In the genomic region with DNA sequence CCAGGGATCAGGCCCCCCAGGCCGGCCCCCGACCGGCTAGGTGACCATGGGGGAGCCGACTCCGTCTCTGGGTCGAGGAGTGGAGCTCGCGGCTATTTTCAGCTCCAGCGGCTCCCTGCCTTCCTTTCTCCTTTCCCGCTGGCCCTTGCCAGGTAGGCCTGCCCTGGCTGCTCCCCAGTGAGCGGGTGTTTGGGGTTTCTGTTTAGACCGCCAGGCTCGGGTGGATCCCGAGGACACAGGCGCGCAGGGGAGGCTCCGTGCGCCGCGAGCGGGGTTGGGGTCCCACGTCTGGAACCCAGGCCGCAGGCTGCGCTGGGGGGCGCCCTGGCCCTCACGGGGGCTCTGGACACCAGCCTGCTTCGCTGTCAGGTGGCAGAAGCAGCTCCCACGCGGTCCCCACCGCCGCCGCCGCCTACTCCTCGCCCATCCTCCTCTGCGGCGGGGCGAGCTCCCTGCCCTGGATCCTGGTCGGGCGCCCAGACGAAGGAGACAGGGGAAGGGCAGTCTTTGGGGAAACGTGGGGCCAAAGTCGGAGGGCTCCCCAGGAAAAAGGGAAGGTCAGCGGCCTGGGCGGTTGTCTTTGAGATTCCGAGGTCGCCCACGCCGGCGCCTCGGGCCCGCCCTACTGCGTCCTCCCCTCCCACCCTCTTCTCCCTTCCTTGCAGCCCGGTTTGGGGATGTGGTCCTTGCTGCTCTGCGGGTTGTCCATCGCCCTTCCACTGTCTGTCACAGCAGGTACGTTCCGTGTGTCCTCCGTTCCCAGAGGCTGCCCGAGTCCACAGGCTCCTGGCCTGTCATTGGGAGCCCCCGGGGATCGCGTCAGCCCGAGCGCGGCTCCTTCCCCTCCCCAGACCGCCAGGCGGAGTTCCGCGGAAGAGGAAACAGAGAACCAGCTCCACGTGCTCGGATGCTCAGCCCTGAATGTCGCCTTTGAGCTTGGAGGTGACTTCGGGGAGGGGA, we compare ENCODE assay signal across 8 cellular contexts. TPM values are rescaled to one million over a fixed set of nuclear protein-coding genes. Genes with fewer than 3 reads are reported as not detected.
DNase-seq lines count a peak whose midpoint lies in the region; ATAC-seq, FAIRE-seq and TF ChIP-seq lines count a peak whose summit lies in the region.

No MANE protein-coding gene starts in this region.

- no peaks in the 10 kb centered on the region for H3K36me3 ChIP-seq in K562 (ENCODE audit: control insufficient read depth, insufficient read depth, low read length)
- no peaks in the 10 kb centered on the region for H3K36me3 ChIP-seq in keratinocyte (ENCODE audit: control insufficient read depth in 2 of 2, extremely low read depth in 1 of 2, insufficient read depth in 2 of 2, low read length in 2 of 2)
- no peaks in the 10 kb centered on the region for H3K36me3 ChIP-seq in smooth muscle cell (ENCODE audit: low read depth)

- no peaks in the 10 kb centered on the region for H3F3A ChIP-seq in smooth muscle cell (ENCODE audit: low read depth)

- H4K20me1 ChIP-seq in K562 (replicated peaks; ENCODE audit: control insufficient read depth, insufficient read depth, low read length), result no peaks in the 10 kb centered on the region
- H4K20me1 ChIP-seq in keratinocyte (ENCODE audit: control insufficient read depth, extremely low read depth, insufficient read depth, low read length), result no peaks in the 10 kb centered on the region
- H4K20me1 ChIP-seq in smooth muscle cell (ENCODE audit: low read depth), result no peaks in the 10 kb centered on the region

- H3K79me2 ChIP-seq in K562 (ENCODE audit: control insufficient read depth, insufficient read depth, low read length) (no peaks in the 10 kb centered on the region), keratinocyte (ENCODE audit: control insufficient read depth, insufficient read depth, low read length) (no peaks in the 10 kb centered on the region), smooth muscle cell (ENCODE audit: low read depth) (no peaks in the 10 kb centered on the region)

- peak; percentile 78 for DNase-seq in AG08396 (ENCODE audit: low spot score)
- peak in 4 of 5 donors; percentile 10 to 26 (median 18) for DNase-seq in T-helper 1 cell
- no peak for DNase-seq in K562 (ENCODE audit: extremely low read depth in 1 of 4, low spot score in 3 of 4)
- DNase-seq in keratinocyte (ENCODE audit: low read depth, low spot score), result no peak
- DNase-seq in smooth muscle cell (lab: John Stamatoyannopoulos, UW; ENCODE audit: unreplicated experiment), result no peak
- DNase-seq in RKO (ENCODE audit: low spot score), result no peak

- H3K27me3 ChIP-seq in K562 (ENCODE audit: control insufficient read depth in 2 of 2, insufficient read depth in 2 of 2, low read length in 2 of 2), result no peaks in the 10 kb centered on the region
- H3K27me3 ChIP-seq in keratinocyte (ENCODE audit: control insufficient read depth, extremely low read depth, insufficient read depth, low read length), result no peaks in the 10 kb centered on the region
- H3K27me3 ChIP-seq in smooth muscle cell (ENCODE audit: low read depth), result no peaks in the 10 kb centered on the region

- H3K4me1 ChIP-seq in K562 (replicated peaks in 1 of 2; ENCODE audit: control insufficient read depth in 2 of 2, insufficient read depth in 2 of 2, low read length in 2 of 2) (peaks cover 0 to 3% of the 10 kb centered on the region in 2 experiments; a peak in 1 of 5 replicates), keratinocyte (ENCODE audit: control insufficient read depth, extremely low read depth, insufficient read depth, low read length) (peaks cover 15% of the 10 kb centered on the region), smooth muscle cell (ENCODE audit: low read depth) (no peaks in the 10 kb centered on the region)

- H3K9ac ChIP-seq in K562 (ENCODE audit: insufficient read depth in 1 of 2, low read depth in 2 of 2, low read length in 2 of 2), result no peak overlapping the region
- peak overlapping the region; percentile 41 for H3K9ac ChIP-seq in keratinocyte (ENCODE audit: control insufficient read depth, extremely low read depth, insufficient read depth, low read length)
- peak overlapping the region; percentile 26 for H3K9ac ChIP-seq in smooth muscle cell (ENCODE audit: low read depth)

- H3K9me1 ChIP-seq in K562 (ENCODE audit: control insufficient read depth, insufficient read depth, low read length) (no peaks in the 10 kb centered on the region), keratinocyte (ENCODE audit: control insufficient read depth, extremely low read depth, insufficient read depth, low read length) (no peaks in the 10 kb centered on the region)

- no peak for TF ChIP-seq POLR2A in K562 (conservative IDR thresholded peaks at IDR 0.05)

- intact Hi-C loops in K562 (cut with micrococcal nuclease), result loop anchor here (5.0 kb wide), 1 partner anchor 55 kb away; no protein-coding TSS in a partner anchor

- TF ChIP-seq EP300 in K562 (IDR thresholded peaks at IDR 0.05; ENCODE audit: low read length), result no peak

- dilution Hi-C loops in keratinocyte (cut with MboI; ENCODE audit: extremely low pct_ligation_motif_present, low sequenced_read_pairs), result no loop called here

- H3K4me2 ChIP-seq in K562 (ENCODE audit: insufficient read depth, low read length) (no peak overlapping the region), keratinocyte (ENCODE audit: control insufficient read depth, extremely low read depth, insufficient read depth, low read depth, low read length) (peak overlapping the region; percentile 77), smooth muscle cell (peak overlapping the region; percentile 79)

- TF ChIP-seq CTCF in K562 (IDR thresholded peaks at IDR 0.05 in 2 of 3, conservative IDR thresholded peaks at IDR 0.05 in 1 of 3; ENCODE audit: insufficient read depth in 2 of 3, low read depth in 1 of 3, low read length in 3 of 3) (no peak), keratinocyte (optimal IDR thresholded peaks at IDR 0.05 in 1 of 3, IDR thresholded peaks at IDR 0.05 in 1 of 3, conservative IDR thresholded peaks at IDR 0.05 in 1 of 3; ENCODE audit: extremely low read depth in 1 of 3, insufficient read depth in 2 of 3, low read length in 3 of 3) (peak; percentile 23 to 28 (median 25)), smooth muscle cell (IDR thresholded peaks at IDR 0.05; ENCODE audit: borderline replicate concordance, insufficient read depth, poor library complexity, severe bottlenecking) (peak; percentile 15)

- no peak overlapping the region for H3K4me3 ChIP-seq in K562
- H3K4me3 ChIP-seq in keratinocyte (ENCODE audit: control insufficient read depth in 2 of 3, extremely low read depth in 1 of 3, insufficient read depth in 2 of 3, low read depth in 1 of 3, low read length in 3 of 3), result peak overlapping the region; percentile 25 to 60 (median 45)
- peak overlapping the region; percentile 40 for H3K4me3 ChIP-seq in smooth muscle cell

- FAIRE-seq in K562 (lab: Jason Lieb, UNC) (no peak), keratinocyte (lab: Jason Lieb, UNC) (peak; percentile 26)

- POLR2A ChIA-PET in K562 (lab: Yijun Ruan, JAX), result interaction anchor here (0.6 kb wide), 1 partner anchor 166 kb away, joined by 3 read pairs; no protein-coding TSS in a partner anchor

- 59% methylated on average over 46 of the region's 73 CpGs for WGBS in K562 (ENCODE audit: insufficient coverage, low coverage, missing lambda C conversion rate)
- WGBS in smooth muscle cell (ENCODE audit: low lambda C conversion rate), result 75% methylated on average over 62 of the region's 73 CpGs

- BruUV-seq in K562 (replicated peaks; lab: Mats Ljungman, UMichigan), result no TSS peak

- TF ChIP-seq RAD21 in K562 (CRISPR knock-in tag; conservative IDR thresholded peaks at IDR 0.05 in 1 of 2, IDR thresholded peaks at IDR 0.05 in 1 of 2), result no peak

- no peak overlapping the region for H3K27ac ChIP-seq in K562 (ENCODE audit: extremely low read depth, low read depth, low read length)
- H3K27ac ChIP-seq in keratinocyte (ENCODE audit: control insufficient read depth, insufficient read depth, low read length), result peak overlapping the region; percentile 21
- no peak overlapping the region for H3K27ac ChIP-seq in smooth muscle cell (ENCODE audit: low read depth)

- CTCF ChIA-PET in K562 (lab: Yijun Ruan, JAX; ENCODE audit: low intra/inter-chr PET ratio), result no interaction called here

- no peak for ATAC-seq in K562
- ATAC-seq in HG03571 (IDR thresholded peaks at IDR 0.05; ENCODE audit: unreplicated experiment), result no peak
- ATAC-seq in GM18498 (IDR thresholded peaks at IDR 0.05; ENCODE audit: unreplicated experiment), result no peak

- in situ Hi-C loops in K562 (cut with MboI), result no loop called here

- H3K9me3 ChIP-seq in K562 (replicated peaks; ENCODE audit: control insufficient read depth, insufficient read depth, low read depth, low read length) (no peaks in the 10 kb centered on the region), keratinocyte (ENCODE audit: control insufficient read depth, low read depth, low read length) (no peaks in the 10 kb centered on the region), smooth muscle cell (replicated peaks; ENCODE audit: low read depth) (no peaks in the 10 kb centered on the region)

- H2AFZ ChIP-seq in K562 (ENCODE audit: low read depth, low read length) (0 out of 2 replicates have a peak overlapping the region, but pooled peaks have one; percentile 9), keratinocyte (ENCODE audit: control insufficient read depth, low read length) (peak overlapping the region; percentile 94), smooth muscle cell (ENCODE audit: low read depth) (peak overlapping the region; percentile 67)

RNA-seq across cellular contexts. Expression of a gene that starts 0.6 kb away (rescaled TPM):
- total RNA-seq in K562 (2011; cell fraction: chromatin; rRNA removed; ENCODE audit: low replicate concordance), result not detected in 2 replicates
- total RNA-seq in K562 (2011; cell fraction: nucleolus; rRNA removed), result not detected in 2 replicates
- not detected in 2 replicates for total RNA-seq in K562 (2011; cell fraction: nucleoplasm; rRNA removed)
- total RNA-seq in K562 (2014; rRNA removed) (not detected in 2 replicates), K562 (2014; rRNA removed; fragmentation: Illumina TruSeq; extraction: Trizol) (not detected in 2 replicates), K562 (2015; rRNA removed; fragmentation: Illumina TruSeq; extraction: Trizol) (not detected in 2 replicates), K562 (2021) (not detected in 2 replicates), smooth muscle cell (0.13 and 0.40 TPM in 2 replicates)
- polyA plus RNA-seq in K562 (2011; rRNA removed) (not detected in 2 replicates), K562 (2014; fragmentation: Illumina TruSeq; extraction: Trizol) (not detected in 2 replicates), K562 (2014; fragmentation: Nextera tagmentation; extraction: Ambion mirVana) (not detected), K562 (2014; rRNA removed) (not detected in 2 replicates), keratinocyte (1.1 to 1.5 TPM (median 1.4 TPM) in 3 replicates), smooth muscle cell (0.10 and 1.2 TPM in 2 replicates)
- not detected in 2 replicates for polyA plus RNA-seq in K562 (2011; cell fraction: cytosol; rRNA removed)
- not detected in 2 replicates for polyA plus RNA-seq in K562 (2011; cell fraction: nucleus; rRNA removed)
- not detected in 2 replicates for polyA plus RNA-seq in K562 (2012)
- polyA minus RNA-seq in K562 (2011; rRNA and poly(A)+ RNA removed), result not detected in 2 replicates
- polyA minus RNA-seq in K562 (2011; cell fraction: cytosol; rRNA and poly(A)+ RNA removed), result not detected in 2 replicates
- polyA minus RNA-seq in K562 (2011; cell fraction: nucleus; rRNA and poly(A)+ RNA removed), result not detected in 2 replicates
- 3.1 TPM for polyA plus RNA-seq in keratinocyte (2011; ENCODE audit: low read depth)
- 0.53 and 1.2 TPM in 2 replicates for polyA plus RNA-seq in keratinocyte (2011; cell fraction: cytosol; rRNA removed)
- 2.7 and 3.5 TPM in 2 replicates for polyA plus RNA-seq in keratinocyte (2011; cell fraction: nucleus; rRNA removed)
- polyA plus RNA-seq in keratinocyte (2012; ENCODE audit: low replicate concordance), result 1.6 and 2.9 TPM in 2 replicates
- polyA minus RNA-seq in keratinocyte, result 0.99 to 1.6 TPM (median 1.1 TPM) in 3 replicates
- 1.3 TPM for polyA minus RNA-seq in keratinocyte (2011; cell fraction: cytosol; rRNA and poly(A)+ RNA removed)
- 1.9 and 2.9 TPM in 2 replicates for polyA minus RNA-seq in keratinocyte (2011; cell fraction: nucleus; rRNA and poly(A)+ RNA removed)

RNA-seq across cellular contexts. Expression of a gene that starts 44.9 kb away (rescaled TPM):
- 1.9 and 3.7 TPM in 2 replicates for total RNA-seq in K562 (2011; cell fraction: chromatin; rRNA removed; ENCODE audit: low replicate concordance)
- 0.83 and 0.92 TPM in 2 replicates for total RNA-seq in K562 (2011; cell fraction: nucleolus; rRNA removed)
- total RNA-seq in K562 (2011; cell fraction: nucleoplasm; rRNA removed), result 2.3 and 4.2 TPM in 2 replicates
- total RNA-seq in K562 (2014; rRNA removed), result 0.90 and 1.00 TPM in 2 replicates
- 1.4 and 2.2 TPM in 2 replicates for total RNA-seq in K562 (2014; rRNA removed; fragmentation: Illumina TruSeq; extraction: Trizol)
- total RNA-seq in K562 (2015; rRNA removed; fragmentation: Illumina TruSeq; extraction: Trizol), result 2.0 and 2.5 TPM in 2 replicates
- 1.6 and 2.5 TPM in 2 replicates for total RNA-seq in K562 (2021)
- 1.5 and 3.9 TPM in 2 replicates for polyA plus RNA-seq in K562 (2011; rRNA removed)
- polyA plus RNA-seq in K562 (2011; cell fraction: cytosol; rRNA removed), result 1.3 and 1.6 TPM in 2 replicates
- 0.83 and 1.3 TPM in 2 replicates for polyA plus RNA-seq in K562 (2011; cell fraction: nucleus; rRNA removed)
- 1.7 and 2.9 TPM in 2 replicates for polyA plus RNA-seq in K562 (2012)
- polyA plus RNA-seq in K562 (2014; fragmentation: Illumina TruSeq; extraction: Trizol), result 2.6 and 2.9 TPM in 2 replicates
- polyA plus RNA-seq in K562 (2014; fragmentation: Nextera tagmentation; extraction: Ambion mirVana), result 1 to 10 TPM in 1 of 2 experiments, under 1 TPM in 1; 0.81 to 1.2 TPM
- 1.6 and 2.5 TPM in 2 replicates for polyA plus RNA-seq in K562 (2014; rRNA removed)
- 1.5 and 2.4 TPM in 2 replicates for polyA minus RNA-seq in K562 (2011; rRNA and poly(A)+ RNA removed)
- polyA minus RNA-seq in K562 (2011; cell fraction: cytosol; rRNA and poly(A)+ RNA removed), result 1.1 and 3.4 TPM in 2 replicates
- polyA minus RNA-seq in K562 (2011; cell fraction: nucleus; rRNA and poly(A)+ RNA removed), result 0.78 and 0.81 TPM in 2 replicates
- 6.9 to 10.5 TPM (median 7.5 TPM) in 3 replicates for polyA plus RNA-seq in keratinocyte
- 2.7 TPM for polyA plus RNA-seq in keratinocyte (2011; ENCODE audit: low read depth)
- 7.2 and 9.8 TPM in 2 replicates for polyA plus RNA-seq in keratinocyte (2011; cell fraction: cytosol; rRNA removed)
- 7.9 and 8.4 TPM in 2 replicates for polyA plus RNA-seq in keratinocyte (2011; cell fraction: nucleus; rRNA removed)
- polyA plus RNA-seq in keratinocyte (2012; ENCODE audit: low replicate concordance), result 4.4 and 4.6 TPM in 2 replicates
- 5.0 to 9.0 TPM (median 6.5 TPM) in 3 replicates for polyA minus RNA-seq in keratinocyte
- 7.9 TPM for polyA minus RNA-seq in keratinocyte (2011; cell fraction: cytosol; rRNA and poly(A)+ RNA removed)
- 2.5 and 5.4 TPM in 2 replicates for polyA minus RNA-seq in keratinocyte (2011; cell fraction: nucleus; rRNA and poly(A)+ RNA removed)
- 32.4 and 36.6 TPM in 2 replicates for total RNA-seq in smooth muscle cell
- polyA plus RNA-seq in smooth muscle cell, result 20.0 and 26.8 TPM in 2 replicates

Comparison
In these comparisons a context has a peak if more than half of its experiments do, and no peak if none do; other contexts are left out.
1. DNase-seq: peak in AG08396 (single experiment) and T-helper 1 cell (4 of 5); none in K562 (0 of 4), keratinocyte (single experiment), smooth muscle cell (single experiment) and RKO (single experiment).
2. H2AFZ ChIP-seq: peak in every context shown above with its lines; median percentile 94 in keratinocyte; 67 in smooth muscle cell; 9 in K562.
3. H3K9ac ChIP-seq: peak in keratinocyte (single experiment) and smooth muscle cell (single experiment); none in K562 (0 of 2).
4. CTCF ChIP-seq: peak in keratinocyte (3 of 3) and smooth muscle cell (single experiment); none in K562 (0 of 3).